34 cellular contexts compared by ENCODE assay signal in genomic region chr12:41910578-41911331, GRCh38.
"Had no signal": no experiment of that assay in that cellular context is flagged by ENCODE, and none has a peak within 500 bp of the region (broad histone marks: within the 10 kb centered on the region; RNA-seq: fewer than 3 reads in every experiment).

No MANE protein-coding gene starts in this region.

- H3K27me3 Mint-ChIP-seq: activated CD8-positive, alpha-beta memory T cell treated with anti-CD3 and anti-CD28 coated beads, Interleukin-2, amount 10 ng/mL, durations not matched to agents 7 days and 5 days; activated naive CD8-positive, alpha-beta T cell treated with anti-CD3 and anti-CD28 coated beads, Interleukin-2, amount 10 ng/mL, durations not matched to agents 7 days and 5 days had no signal

- H3K4me1 Mint-ChIP-seq: activated CD4-positive, alpha-beta T cell treated with anti-CD3 and anti-CD28 coated beads for 36 hours; activated CD4-positive, alpha-beta T cell treated with anti-CD3 and anti-CD28 coated beads, Interleukin-2, amount 10 ng/mL, durations not matched to agents 24 days and 14 days; activated CD8-positive, alpha-beta memory T cell treated with anti-CD3 and anti-CD28 coated beads, Interleukin-2, amount 10 ng/mL, durations not matched to agents 7 days and 5 days; activated naive CD4-positive, alpha-beta T cell treated with anti-CD3 and anti-CD28 coated beads, Interleukin-2, amount 10 ng/mL, durations not matched to agents 7 days and 5 days; activated naive CD8-positive, alpha-beta T cell treated with anti-CD3 and anti-CD28 coated beads, Interleukin-2, amount 10 ng/mL, durations not matched to agents 7 days and 5 days; central memory CD8-positive, alpha-beta T cell; endodermal cell had no signal

- FAIRE-seq: astrocyte had no signal

- H3K27ac Mint-ChIP-seq: activated CD4-positive, alpha-beta memory T cell treated with anti-CD3 and anti-CD28 coated beads for 36 hours; activated CD4-positive, alpha-beta T cell treated with anti-CD3 and anti-CD28 coated beads for 36 hours; activated CD4-positive, alpha-beta T cell treated with anti-CD3 and anti-CD28 coated beads, Interleukin-2, amount 10 ng/mL, durations not matched to agents 24 days and 14 days; activated CD8-positive, alpha-beta memory T cell treated with anti-CD3 and anti-CD28 coated beads, Interleukin-2, amount 10 ng/mL, durations not matched to agents 7 days and 5 days; activated CD8-positive, alpha-beta T cell treated with anti-CD3 and anti-CD28 coated beads, Interleukin-2, amount 10 ng/mL, durations not matched to agents 7 days and 5 days; activated naive CD4-positive, alpha-beta T cell treated with anti-CD3 and anti-CD28 coated beads, Interleukin-2, amount 10 ng/mL, durations not matched to agents 7 days and 5 days; activated naive CD4-positive, alpha-beta T cell treated with anti-CD3 and anti-CD28 coated beads, Interleukin-2, amount 50 U/mL, for 72 hours; activated naive CD8-positive, alpha-beta T cell treated with anti-CD3 and anti-CD28 coated beads, Interleukin-2, amount 10 ng/mL, durations not matched to agents 7 days and 5 days; activated T-helper 1 cell treated with anti-CD3 and anti-CD28 coated beads, Interleukin-12 subunit alpha, Interleukin-12 subunit beta, Interleukin-2, Interleukin-4 antibody, amounts not matched to agents 30 ng/mL and 10 ng/mL and 1 ng/mL, durations not matched to agents 14 hours and 24 hours and 36 hours; activated T-helper 2 cell treated with anti-CD3 and anti-CD28 coated beads, Interferon-gamma antibody, Interleukin-2, Interleukin-4, amounts not matched to agents 10 μg/mL and 5 μg/mL and 100 μg/mL, durations not matched to agents 14 hours and 24 hours and 36 hours; dendritic cell treated with granulocyte-macrophage colony-stimulating factor and Interleukin-4, amounts not matched to agents 40 ng/mL and 50 ng/mL, for 4 days; endodermal cell had no signal

- H3K4me3 ChIP-seq: body of pancreas, breast epithelium, coronary artery, dorsolateral prefrontal cortex, esophagus muscularis mucosa, gastroesophageal sphincter, heart right ventricle, hepatocyte had no signal

- H3K9me3 Mint-ChIP-seq: activated CD4-positive, alpha-beta memory T cell treated with anti-CD3 and anti-CD28 coated beads for 36 hours; activated CD4-positive, alpha-beta T cell treated with anti-CD3 and anti-CD28 coated beads, Interleukin-2, amount 10 ng/mL, durations not matched to agents 24 days and 14 days; activated naive CD4-positive, alpha-beta T cell treated with anti-CD3 and anti-CD28 coated beads, Interleukin-2, amount 10 ng/mL, durations not matched to agents 7 days and 5 days; activated naive CD8-positive, alpha-beta T cell treated with anti-CD3 and anti-CD28 coated beads, Interleukin-2, amount 10 ng/mL, durations not matched to agents 7 days and 5 days; activated T-helper 1 cell treated with anti-CD3 and anti-CD28 coated beads, Interleukin-12 subunit alpha, Interleukin-12 subunit beta, Interleukin-2, Interleukin-4 antibody, amounts not matched to agents 30 ng/mL and 10 ng/mL and 1 ng/mL, durations not matched to agents 14 hours and 24 hours and 36 hours; activated T-helper 2 cell treated with anti-CD3 and anti-CD28 coated beads, Interferon-gamma antibody, Interleukin-2, Interleukin-4, amounts not matched to agents 10 μg/mL and 5 μg/mL and 100 μg/mL, durations not matched to agents 14 hours and 24 hours and 36 hours; central memory CD8-positive, alpha-beta T cell; endodermal cell had no signal

- H3K4me2 ChIP-seq: hepatocyte had no signal

- DNase-seq: activated CD4-positive, alpha-beta memory T cell treated with anti-CD3 and anti-CD28 coated beads for 36 hours; activated CD4-positive, alpha-beta T cell treated with anti-CD3 and anti-CD28 coated beads for 36 hours; activated CD4-positive, alpha-beta T cell treated with anti-CD3 and anti-CD28 coated beads, Interleukin-2, amount 10 ng/mL, durations not matched to agents 24 days and 14 days; activated CD4-positive, CD25-positive, alpha-beta regulatory T cell; activated CD4-positive, CD25-positive, alpha-beta regulatory T cell treated with anti-CD3 and anti-CD28 coated beads, Interleukin-2, amount 50 U/mL, for 72 hours; activated CD8-positive, alpha-beta memory T cell treated with anti-CD3 and anti-CD28 coated beads, Interleukin-2, amount 10 ng/mL, durations not matched to agents 7 days and 5 days; activated CD8-positive, alpha-beta memory T cell treated with anti-CD3 and anti-CD28 coated beads, Interleukin-2, amount 50 U/mL, for 4 hours; activated CD8-positive, alpha-beta T cell treated with anti-CD3 and anti-CD28 coated beads, Interleukin-2, amount 10 ng/mL, durations not matched to agents 7 days and 5 days; activated effector memory CD4-positive, alpha-beta T cell treated with anti-CD3 and anti-CD28 coated beads, Interleukin-2, amount 50 U/mL, for 16 hours; activated naive CD4-positive, alpha-beta T cell; activated naive CD4-positive, alpha-beta T cell treated with anti-CD3 and anti-CD28 coated beads, Interleukin-2, amount 10 ng/mL, durations not matched to agents 7 days and 5 days; activated naive CD8-positive, alpha-beta T cell treated with anti-CD3 and anti-CD28 coated beads, Interleukin-2, amount 10 ng/mL, durations not matched to agents 7 days and 5 days; activated T-cell treated with anti-CD3 and anti-CD28 coated beads, Interleukin-2, amount 50 U/mL, for 1 hour; activated T-cell treated with anti-CD3 and anti-CD28 coated beads, Interleukin-2, amount 50 U/mL, for 48 hours; amniotic stem cell; body of pancreas; dorsolateral prefrontal cortex; effector memory CD4-positive, alpha-beta T cell; endodermal cell; erythroblast; foreskin melanocyte; heart right ventricle; T-helper 2 cell had no signal

- H3K27ac ChIP-seq: body of pancreas, breast epithelium, coronary artery, esophagus muscularis mucosa, gastroesophageal sphincter, heart right ventricle, hepatocyte had no signal

- H3K4me1 ChIP-seq: body of pancreas, breast epithelium, esophagus muscularis mucosa, gastroesophageal sphincter had no signal

- H3K36me3 ChIP-seq: breast epithelium, esophagus muscularis mucosa, gastroesophageal sphincter, heart right ventricle had no signal

- H3K4me3 Mint-ChIP-seq: activated CD4-positive, alpha-beta memory T cell treated with anti-CD3 and anti-CD28 coated beads for 36 hours; activated CD4-positive, alpha-beta T cell treated with anti-CD3 and anti-CD28 coated beads for 36 hours; activated CD4-positive, alpha-beta T cell treated with anti-CD3 and anti-CD28 coated beads, Interleukin-2, amount 10 ng/mL, durations not matched to agents 24 days and 14 days; activated CD8-positive, alpha-beta memory T cell treated with anti-CD3 and anti-CD28 coated beads, Interleukin-2, amount 10 ng/mL, durations not matched to agents 7 days and 5 days; activated CD8-positive, alpha-beta T cell treated with anti-CD3 and anti-CD28 coated beads, Interleukin-2, amount 10 ng/mL, durations not matched to agents 7 days and 5 days; activated naive CD4-positive, alpha-beta T cell treated with anti-CD3 and anti-CD28 coated beads, Interleukin-2, amount 10 ng/mL, durations not matched to agents 7 days and 5 days; activated naive CD8-positive, alpha-beta T cell treated with anti-CD3 and anti-CD28 coated beads, Interleukin-2, amount 10 ng/mL, durations not matched to agents 7 days and 5 days; activated T-helper 1 cell treated with anti-CD3 and anti-CD28 coated beads, Interleukin-12 subunit alpha, Interleukin-12 subunit beta, Interleukin-2, Interleukin-4 antibody, amounts not matched to agents 30 ng/mL and 10 ng/mL and 1 ng/mL, durations not matched to agents 14 hours and 24 hours and 36 hours; central memory CD8-positive, alpha-beta T cell; dendritic cell treated with granulocyte-macrophage colony-stimulating factor and Interleukin-4, amounts not matched to agents 40 ng/mL and 50 ng/mL, for 4 days; endodermal cell had no signal

- H3K27me3 ChIP-seq: body of pancreas, breast epithelium, dorsolateral prefrontal cortex, esophagus muscularis mucosa, gastroesophageal sphincter, heart right ventricle, hepatocyte had no signal

- H2AFZ ChIP-seq: hepatocyte had no signal

- ATAC-seq: activated CD4-positive, alpha-beta T cell treated with anti-CD3 and anti-CD28 coated beads for 36 hours; activated CD8-positive, alpha-beta memory T cell treated with anti-CD3 and anti-CD28 coated beads, Interleukin-2, amount 10 ng/mL, durations not matched to agents 7 days and 5 days; activated CD8-positive, alpha-beta T cell treated with anti-CD3 and anti-CD28 coated beads, Interleukin-2, amount 10 ng/mL, durations not matched to agents 7 days and 5 days; activated naive CD4-positive, alpha-beta T cell treated with anti-CD3 and anti-CD28 coated beads, Interleukin-2, amount 50 U/mL, for 72 hours; body of pancreas; gastroesophageal sphincter; heart right ventricle had no signal

- H3K79me2 ChIP-seq: hepatocyte had no signal

- H3K9me3 ChIP-seq: body of pancreas, breast epithelium, esophagus muscularis mucosa, gastroesophageal sphincter, heart right ventricle had no signal
